ENCODE assay signal across 1 cellular context in genomic region chr16:24863582-24864437, GRCh38.
A peak's percentile ranks its signal among the peaks of the same experiment; 100 is the strongest.
TF ChIP-seq lines count a peak whose summit lies in the region.

No MANE protein-coding gene starts in this region.

TF ChIP-seq in HepG2, 621 proteins besides CTCF, POLR2A, EP300 and RAD21 (continued from another document):
- peak; percentile 53; the same call in 1 of the 2 replicates for TF ChIP-seq ZNF362 (CRISPR knock-in tag; IDR thresholded peaks at IDR 0.05; ENCODE audit: borderline replicate concordance)
- peak; percentile 70 for TF ChIP-seq BCL6 (CRISPR knock-in tag; IDR thresholded peaks at IDR 0.05)
- 0 out of 2 replicates have a peak, but pooled peaks have one; percentile 22 for TF ChIP-seq MIER2 (CRISPR knock-in tag; IDR thresholded peaks at IDR 0.05)
- TF ChIP-seq, protein P1, sequence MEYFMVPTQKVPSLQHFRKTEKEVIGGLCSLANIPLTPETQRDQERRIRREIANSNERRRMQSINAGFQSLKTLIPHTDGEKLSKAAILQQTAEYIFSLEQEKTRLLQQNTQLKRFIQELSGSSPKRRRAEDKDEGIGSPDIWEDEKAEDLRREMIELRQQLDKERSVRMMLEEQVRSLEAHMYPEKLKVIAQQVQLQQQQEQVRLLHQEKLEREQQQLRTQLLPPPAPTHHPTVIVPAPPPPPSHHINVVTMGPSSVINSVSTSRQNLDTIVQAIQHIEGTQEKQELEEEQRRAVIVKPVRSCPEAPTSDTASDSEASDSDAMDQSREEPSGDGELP (IDR thresholded peaks at IDR 0.05; ENCODE audit: borderline replicate concordance, low read depth) = 0 out of 2 replicates have a peak, but pooled peaks have one; percentile 16
- TF ChIP-seq ZNF280D (CRISPR knock-in tag; IDR thresholded peaks at IDR 0.05) = peak; percentile 86; the same call in 1 of the 2 replicates
- TF ChIP-seq, protein P2, sequence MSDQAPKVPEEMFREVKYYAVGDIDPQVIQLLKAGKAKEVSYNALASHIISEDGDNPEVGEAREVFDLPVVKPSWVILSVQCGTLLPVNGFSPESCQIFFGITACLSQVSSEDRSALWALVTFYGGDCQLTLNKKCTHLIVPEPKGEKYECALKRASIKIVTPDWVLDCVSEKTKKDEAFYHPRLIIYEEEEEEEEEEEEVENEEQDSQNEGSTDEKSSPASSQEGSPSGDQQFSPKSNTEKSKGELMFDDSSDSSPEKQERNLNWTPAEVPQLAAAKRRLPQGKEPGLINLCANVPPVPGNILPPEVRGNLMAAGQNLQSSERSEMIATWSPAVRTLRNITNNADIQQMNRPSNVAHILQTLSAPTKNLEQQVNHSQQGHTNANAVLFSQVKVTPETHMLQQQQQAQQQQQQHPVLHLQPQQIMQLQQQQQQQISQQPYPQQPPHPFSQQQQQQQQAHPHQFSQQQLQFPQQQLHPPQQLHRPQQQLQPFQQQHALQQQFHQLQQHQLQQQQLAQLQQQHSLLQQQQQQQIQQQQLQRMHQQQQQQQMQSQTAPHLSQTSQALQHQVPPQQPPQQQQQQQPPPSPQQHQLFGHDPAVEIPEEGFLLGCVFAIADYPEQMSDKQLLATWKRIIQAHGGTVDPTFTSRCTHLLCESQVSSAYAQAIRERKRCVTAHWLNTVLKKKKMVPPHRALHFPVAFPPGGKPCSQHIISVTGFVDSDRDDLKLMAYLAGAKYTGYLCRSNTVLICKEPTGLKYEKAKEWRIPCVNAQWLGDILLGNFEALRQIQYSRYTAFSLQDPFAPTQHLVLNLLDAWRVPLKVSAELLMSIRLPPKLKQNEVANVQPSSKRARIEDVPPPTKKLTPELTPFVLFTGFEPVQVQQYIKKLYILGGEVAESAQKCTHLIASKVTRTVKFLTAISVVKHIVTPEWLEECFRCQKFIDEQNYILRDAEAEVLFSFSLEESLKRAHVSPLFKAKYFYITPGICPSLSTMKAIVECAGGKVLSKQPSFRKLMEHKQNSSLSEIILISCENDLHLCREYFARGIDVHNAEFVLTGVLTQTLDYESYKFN (CRISPR knock-in tag; conservative IDR thresholded peaks at IDR 0.05) = peak; percentile 26; the same call in 1 of the 2 replicates
- peak; percentile 100 for TF ChIP-seq ZNF550 (CRISPR knock-in tag; IDR thresholded peaks at IDR 0.05; ENCODE audit: borderline replicate concordance)
- 0 out of 2 replicates have a peak, but pooled peaks have one; percentile 28 for TF ChIP-seq MEF2D (CRISPR knock-in tag; IDR thresholded peaks at IDR 0.05)
- TF ChIP-seq, protein P3, sequence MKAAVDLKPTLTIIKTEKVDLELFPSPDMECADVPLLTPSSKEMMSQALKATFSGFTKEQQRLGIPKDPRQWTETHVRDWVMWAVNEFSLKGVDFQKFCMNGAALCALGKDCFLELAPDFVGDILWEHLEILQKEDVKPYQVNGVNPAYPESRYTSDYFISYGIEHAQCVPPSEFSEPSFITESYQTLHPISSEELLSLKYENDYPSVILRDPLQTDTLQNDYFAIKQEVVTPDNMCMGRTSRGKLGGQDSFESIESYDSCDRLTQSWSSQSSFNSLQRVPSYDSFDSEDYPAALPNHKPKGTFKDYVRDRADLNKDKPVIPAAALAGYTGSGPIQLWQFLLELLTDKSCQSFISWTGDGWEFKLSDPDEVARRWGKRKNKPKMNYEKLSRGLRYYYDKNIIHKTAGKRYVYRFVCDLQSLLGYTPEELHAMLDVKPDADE (CRISPR knock-in tag; IDR thresholded peaks at IDR 0.05) = no peak
- TF ChIP-seq RXRB (CRISPR knock-in tag; IDR thresholded peaks at IDR 0.05; ENCODE audit: borderline replicate concordance) = peak; percentile 15; the same call in 1 of the 2 replicates
TF ChIP-seq in HepG2: peak in this region for 11.
